ENCODE assay signal across 1 cellular context in genomic region chr15:70853270-70853854, GRCh38.
A peak's percentile ranks its signal among the peaks of the same experiment; 100 is the strongest.
TF ChIP-seq lines count a peak whose summit lies in the region.

No MANE protein-coding gene starts in this region.

TF ChIP-seq in HEK293, 187 proteins besides CTCF, POLR2A, EP300 and RAD21 (continued from another document and continues in another):
- TF ChIP-seq REST (tag by site-specific recombination; IDR thresholded peaks at IDR 0.05) (no peak), GLI4 (tag by site-specific recombination; IDR thresholded peaks at IDR 0.05) (no peak), ZNF707 (tag by site-specific recombination; IDR thresholded peaks at IDR 0.05) (no peak), ZNF335 (tag by site-specific recombination; conservative IDR thresholded peaks at IDR 0.05) (peak; percentile 63; the same call in 1 of the 2 replicates), ZNF394 (tag by site-specific recombination; IDR thresholded peaks at IDR 0.05; ENCODE audit: borderline replicate concordance) (no peak), PRDM4 (tag by site-specific recombination; IDR thresholded peaks at IDR 0.05) (no peak), ZNF701 (tag by site-specific recombination; IDR thresholded peaks at IDR 0.05) (no peak; the same call in 1 of the 2 replicates), KLF10 (tag by site-specific recombination; IDR thresholded peaks at IDR 0.05) (no peak), ZBTB7A (tag by site-specific recombination; IDR thresholded peaks at IDR 0.05; ENCODE audit: low read depth) (no peak), BCL6B (tag by site-specific recombination; IDR thresholded peaks at IDR 0.05) (no peak), RBAK (tag by site-specific recombination; IDR thresholded peaks at IDR 0.05) (no peak), ZNF530 (tag by site-specific recombination; IDR thresholded peaks at IDR 0.05; ENCODE audit: low read depth) (no peak), ZNF518A (tag by site-specific recombination; conservative IDR thresholded peaks at IDR 0.05; ENCODE audit: low read depth) (no peak), ZNF211 (tag by site-specific recombination; IDR thresholded peaks at IDR 0.05; ENCODE audit: low read depth) (no peak), INSM2 (tag by site-specific recombination; IDR thresholded peaks at IDR 0.05) (no peak), ZNF16 (tag by site-specific recombination; IDR thresholded peaks at IDR 0.05; ENCODE audit: low read depth) (no peak), ZBTB48 (tag by site-specific recombination; IDR thresholded peaks at IDR 0.05) (peak; percentile 88), SALL2 (tag by site-specific recombination; IDR thresholded peaks at IDR 0.05; ENCODE audit: borderline replicate concordance) (no peak), ZNF148 (tag by site-specific recombination; IDR thresholded peaks at IDR 0.05; ENCODE audit: borderline replicate concordance) (no peak), TCF7L2 (IDR thresholded peaks at IDR 0.05; ENCODE audit: borderline replicate concordance, low read depth, low read length) (no peak), ZNF548 (tag by site-specific recombination; IDR thresholded peaks at IDR 0.05) (no peak), ZSCAN4 (tag by site-specific recombination; IDR thresholded peaks at IDR 0.05) (0 out of 2 replicates have a peak, but pooled peaks have one; percentile 39), ZNF404 (tag by site-specific recombination; IDR thresholded peaks at IDR 0.05) (no peak), SP2 (tag by site-specific recombination; IDR thresholded peaks at IDR 0.05) (peak; percentile 78), ZNF654 (tag by site-specific recombination; IDR thresholded peaks at IDR 0.05; ENCODE audit: low read depth) (no peak), ZSCAN18 (tag by site-specific recombination; IDR thresholded peaks at IDR 0.05) (no peak), ZNF776 (tag by site-specific recombination; IDR thresholded peaks at IDR 0.05; ENCODE audit: borderline replicate concordance) (no peak), BCL11B (tag by site-specific recombination; IDR thresholded peaks at IDR 0.05; ENCODE audit: low read depth) (no peak), ZSCAN30 (tag by site-specific recombination; IDR thresholded peaks at IDR 0.05) (no peak), ZNF10 (tag by site-specific recombination; IDR thresholded peaks at IDR 0.05) (peak; percentile 8; the same call in 1 of the 2 replicates), ZNF19 (tag by site-specific recombination; IDR thresholded peaks at IDR 0.05; ENCODE audit: low read depth) (no peak), ZNF426 (tag by site-specific recombination; IDR thresholded peaks at IDR 0.05) (no peak), ZNF747 (tag by site-specific recombination; IDR thresholded peaks at IDR 0.05) (no peak), ZNF341 (tag by site-specific recombination; IDR thresholded peaks at IDR 0.05; ENCODE audit: low read depth) (peak; percentile 88), ZNF146 (tag by site-specific recombination; IDR thresholded peaks at IDR 0.05) (no peak), ZNF133 (tag by site-specific recombination; IDR thresholded peaks at IDR 0.05) (no peak), ZNF600 (tag by site-specific recombination; IDR thresholded peaks at IDR 0.05) (peak; percentile 88), REPIN1 (tag by site-specific recombination; IDR thresholded peaks at IDR 0.05; ENCODE audit: low read depth) (no peak), ZNF785 (tag by site-specific recombination; IDR thresholded peaks at IDR 0.05) (no peak), ZNF112 (tag by site-specific recombination; IDR thresholded peaks at IDR 0.05) (no peak), ZNF514 (tag by site-specific recombination; IDR thresholded peaks at IDR 0.05) (no peak)
